ENCODE assay signal across 28 cellular contexts in genomic region chr7:41862261-41862660, GRCh38.
"Had no signal": no experiment of that assay in that cellular context is flagged by ENCODE, and none has a peak within 500 bp of the region (broad histone marks: within the 10 kb centered on the region; RNA-seq: fewer than 3 reads in every experiment).

No MANE protein-coding gene starts in this region.

- H3K36me3 ChIP-seq: neural progenitor cell, ovary, right lobe of liver, sigmoid colon, stomach, thoracic aorta, thyroid gland, tibial nerve, upper lobe of left lung, vagina had no signal

- H3K9ac ChIP-seq: neural progenitor cell, parathyroid adenoma had no signal

- H3K27ac Mint-ChIP-seq: naive thymus-derived CD8-positive, alpha-beta T cell; natural killer cell treated with Interleukin-12 subunit alpha and Interleukin-12 subunit beta and Interleukin-15 and Interleukin-18, amount 100 ng/mL, for 72 hours; neural progenitor cell; progenitor cell of endocrine pancreas; stimulated activated effector memory CD8-positive, alpha-beta T cell treated with anti-CD3 and anti-CD28 coated beads, Interleukin-12 subunit alpha, Interleukin-12 subunit beta, amount 100 ng/mL, for 72 hours; stimulated activated naive B cell treated with anti-CD40 and anti-IgM and Interleukin-4, amounts not matched to agents 10 μg/mL and 1 μg/mL and 100 μg/mL, for 72 hours; stimulated activated naive CD8-positive, alpha-beta T cell treated with anti-CD3 and anti-CD28 coated beads, Interleukin-15, Interleukin-2, amounts not matched to agents 100 ng/mL and 50 ng/mL, for 24 hours had no signal

- H3K27ac ChIP-seq: neural progenitor cell, ovary, parathyroid adenoma, psoas muscle, right lobe of liver, sigmoid colon, stomach, thoracic aorta, thyroid gland, tibial nerve, upper lobe of left lung, vagina had no signal

- H3K27me3 ChIP-seq: neural progenitor cell, ovary, right lobe of liver, sigmoid colon, stomach, thyroid gland, tibial nerve, upper lobe of left lung, vagina had no signal

- H3K4me1 Mint-ChIP-seq: neural progenitor cell; stimulated activated effector memory CD8-positive, alpha-beta T cell treated with anti-CD3 and anti-CD28 coated beads, Interleukin-12 subunit alpha, Interleukin-12 subunit beta, amount 100 ng/mL, for 72 hours had no signal

- DNase-seq: naive thymus-derived CD8-positive, alpha-beta T cell; occipital lobe; ovary; posterior cingulate gyrus; psoas muscle; right cardiac atrium; right lobe of liver; sigmoid colon; small intestine; stimulated activated CD4-positive, alpha-beta T cell treated with anti-CD3 and anti-CD28 coated beads, Interleukin-15, amount 100 ng/mL, for 24 hours; stimulated activated CD4-positive, alpha-beta T cell treated with anti-CD3 and anti-CD28 coated beads, Interleukin-2, amount 100 ng/mL, for 24 hours; stimulated activated CD4-positive, alpha-beta T cell treated with anti-CD3 and anti-CD28 coated beads, Interleukin-2, amount 100 ng/mL, for 48 hours; stimulated activated CD4-positive, alpha-beta T cell treated with anti-CD3 and anti-CD28 coated beads, Interleukin-4, amount 100 ng/mL, for 24 hours; stimulated activated naive B cell treated with anti-CD40 and anti-IgM and Interleukin-4, amounts not matched to agents 10 μg/mL and 1 μg/mL and 100 μg/mL, for 72 hours; stimulated activated naive CD4-positive, alpha-beta T cell treated with Interleukin-2 at 50 U/mL for 16 hours; stomach; thyroid gland; trophoblast cell had no signal

- H3K9me3 ChIP-seq: ovary, psoas muscle, right lobe of liver, thyroid gland, vagina had no signal

- H3K36me3 Mint-ChIP-seq: neural progenitor cell; stimulated activated effector memory CD8-positive, alpha-beta T cell treated with anti-CD3 and anti-CD28 coated beads, Interleukin-12 subunit alpha, Interleukin-12 subunit beta, amount 100 ng/mL, for 72 hours had no signal

- H3K4me3 ChIP-seq: neural progenitor cell, ovary, psoas muscle, right lobe of liver, sigmoid colon, stomach, thoracic aorta, thyroid gland, tibial nerve, upper lobe of left lung, vagina had no signal

- H3K4me2 ChIP-seq: neural progenitor cell had no signal

- H3K4me1 ChIP-seq: neural progenitor cell, parathyroid adenoma, psoas muscle, right lobe of liver, sigmoid colon, stomach, thyroid gland, upper lobe of left lung, vagina had no signal

- H3K4me3 Mint-ChIP-seq: naive thymus-derived CD8-positive, alpha-beta T cell; natural killer cell treated with Interleukin-12 subunit alpha and Interleukin-12 subunit beta and Interleukin-15 and Interleukin-18, amount 100 ng/mL, for 72 hours; neural progenitor cell; stimulated activated effector memory CD8-positive, alpha-beta T cell treated with anti-CD3 and anti-CD28 coated beads, Interleukin-12 subunit alpha, Interleukin-12 subunit beta, amount 100 ng/mL, for 72 hours; stimulated activated naive B cell treated with anti-CD40 and anti-IgM and Interleukin-4, amounts not matched to agents 10 μg/mL and 1 μg/mL and 100 μg/mL, for 72 hours; stimulated activated naive CD8-positive, alpha-beta T cell treated with anti-CD3 and anti-CD28 coated beads, Interleukin-15, Interleukin-2, amounts not matched to agents 100 ng/mL and 50 ng/mL, for 24 hours had no signal

- H3K27me3 Mint-ChIP-seq: natural killer cell treated with Interleukin-12 subunit alpha and Interleukin-12 subunit beta and Interleukin-15 and Interleukin-18, amount 100 ng/mL, for 72 hours; progenitor cell of endocrine pancreas; stimulated activated naive B cell treated with anti-CD40 and anti-IgM and Interleukin-4, amounts not matched to agents 10 μg/mL and 1 μg/mL and 100 μg/mL, for 72 hours had no signal
